ENCODE assay signal across 36 cellular contexts in genomic region chr5:165228184-165228583, GRCh38.
"Had no signal": no experiment of that assay in that cellular context is flagged by ENCODE, and none has a peak within 500 bp of the region (broad histone marks: within the 10 kb centered on the region; RNA-seq: fewer than 3 reads in every experiment).

No MANE protein-coding gene starts in this region.

- DNase-seq: activated B cell treated with CpG ODN at 0.5 μM for 24 hours; activated CD4-positive, alpha-beta memory T cell treated with anti-CD3 and anti-CD28 coated beads for 36 hours; activated CD4-positive, alpha-beta T cell treated with anti-CD3 and anti-CD28 coated beads for 4 hours; activated CD4-positive, alpha-beta T cell treated with anti-CD3 and anti-CD28 coated beads, Interleukin-2, amount 10 ng/mL, durations not matched to agents 24 days and 14 days; activated CD4-positive, alpha-beta T cell treated with anti-CD3 and anti-CD28 coated beads, Interleukin-2, amount 50 U/mL, for 1 hour; activated CD4-positive, alpha-beta T cell treated with anti-CD3 and anti-CD28 coated beads, Interleukin-2, amount 50 U/mL, for 4 hours; activated CD4-positive, CD25-positive, alpha-beta regulatory T cell treated with anti-CD3 and anti-CD28 coated beads, Interleukin-2, amount 50 U/mL, for 72 hours; activated CD8-positive, alpha-beta memory T cell treated with anti-CD3 and anti-CD28 coated beads, Interleukin-2, amount 50 U/mL, for 4 hours; activated CD8-positive, alpha-beta T cell treated with anti-CD3 and anti-CD28 coated beads for 36 hours; activated effector memory CD4-positive, alpha-beta T cell treated with anti-CD3 and anti-CD28 coated beads, Interleukin-2, amount 50 U/mL, for 16 hours; activated gamma-delta T cell treated with Interleukin-2 at 50 U/mL for 16 hours; activated naive CD4-positive, alpha-beta T cell; activated naive CD4-positive, alpha-beta T cell treated with anti-CD3 and anti-CD28 coated beads for 36 hours; activated naive CD4-positive, alpha-beta T cell treated with anti-CD3 and anti-CD28 coated beads, Interleukin-2, amount 50 U/mL, for 16 hours; activated naive CD8-positive, alpha-beta T cell treated with anti-CD3 and anti-CD28 coated beads for 36 hours; activated T-cell treated with anti-CD3 and anti-CD28 coated beads for 4 hours; activated T-cell treated with anti-CD3 and anti-CD28 coated beads, Interleukin-2, amount 50 U/mL, for 1 hour; activated T-cell treated with anti-CD3 and anti-CD28 coated beads, Interleukin-2, amount 50 U/mL, for 4 hours; activated T-cell treated with anti-CD3 and anti-CD28 coated beads, Interleukin-2, amount 50 U/mL, for 72 hours; adrenal gland; amniotic stem cell; aorta; brain microvascular endothelial cell; central memory CD4-positive, alpha-beta T cell; T-helper 2 cell; T-helper 9 cell had no signal

- H3K36me3 Mint-ChIP-seq: activated CD4-positive, alpha-beta memory T cell treated with anti-CD3 and anti-CD28 coated beads for 36 hours; activated naive CD4-positive, alpha-beta T cell treated with anti-CD3 and anti-CD28 coated beads, Interleukin-2, amount 50 U/mL, for 72 hours; activated naive CD8-positive, alpha-beta T cell treated with anti-CD3 and anti-CD28 coated beads for 36 hours had no signal

- ATAC-seq: activated CD8-positive, alpha-beta T cell treated with anti-CD3 and anti-CD28 coated beads for 36 hours; activated naive CD4-positive, alpha-beta T cell treated with anti-CD3 and anti-CD28 coated beads, Interleukin-2, amount 50 U/mL, for 72 hours; activated T-cell treated with anti-CD3 and anti-CD28 coated beads, Interleukin-2, amount 50 U/mL, for 4 hours; activated T-cell treated with anti-CD3 and anti-CD28 coated beads, Interleukin-2, amount 50 U/mL, for 72 hours; activated T-helper 17 cell treated with anti-CD3 and anti-CD28 coated beads, Interleukin-2, amount 50 U/mL, for 72 hours; body of pancreas had no signal

- H3K36me3 ChIP-seq: adrenal gland, brain microvascular endothelial cell, breast epithelium had no signal

- H3K4me3 ChIP-seq: adrenal gland, body of pancreas, breast epithelium had no signal

- H3K4me3 Mint-ChIP-seq: activated B cell treated with CpG ODN at 0.5 μM for 24 hours; activated CD4-positive, alpha-beta memory T cell treated with anti-CD3 and anti-CD28 coated beads for 36 hours; activated CD4-positive, alpha-beta T cell treated with anti-CD3 and anti-CD28 coated beads, Interleukin-2, amount 10 ng/mL, durations not matched to agents 24 days and 14 days; activated CD8-positive, alpha-beta T cell treated with anti-CD3 and anti-CD28 coated beads for 36 hours; activated naive CD4-positive, alpha-beta T cell treated with anti-CD3 and anti-CD28 coated beads for 36 hours; activated naive CD8-positive, alpha-beta T cell treated with anti-CD3 and anti-CD28 coated beads for 36 hours; activated T-cell treated with anti-CD3 and anti-CD28 coated beads, Interleukin-2, amount 50 U/mL, for 4 hours; activated T-cell treated with anti-CD3 and anti-CD28 coated beads, Interleukin-2, amount 50 U/mL, for 72 hours; activated T-helper 1 cell treated with anti-CD3 and anti-CD28 coated beads, Interleukin-12 subunit alpha, Interleukin-12 subunit beta, Interleukin-2, Interleukin-4 antibody, amounts not matched to agents 30 ng/mL and 10 ng/mL and 1 ng/mL, durations not matched to agents 14 hours and 24 hours and 36 hours; activated T-helper 17 cell treated with anti-CD3 and anti-CD28 coated beads, Interleukin-2, amount 50 U/mL, for 72 hours; T-helper 1 cell treated with Interleukin-12 subunit alpha and Interleukin-12 subunit beta and Interleukin-4 antibody, amounts not matched to agents 30 μg/mL and 1 μg/mL, for 36 hours; T-helper 2 cell treated with Interferon-gamma antibody and Interleukin-4, amounts not matched to agents 5 μg/mL and 100 μg/mL, for 36 hours had no signal

- H3K27ac Mint-ChIP-seq: activated B cell treated with CpG ODN at 0.5 μM for 24 hours; activated CD4-positive, alpha-beta memory T cell treated with anti-CD3 and anti-CD28 coated beads for 36 hours; activated CD4-positive, alpha-beta T cell treated with anti-CD3 and anti-CD28 coated beads, Interleukin-2, amount 10 ng/mL, durations not matched to agents 24 days and 14 days; activated CD8-positive, alpha-beta T cell treated with anti-CD3 and anti-CD28 coated beads for 36 hours; activated naive CD4-positive, alpha-beta T cell treated with anti-CD3 and anti-CD28 coated beads for 36 hours; activated naive CD4-positive, alpha-beta T cell treated with anti-CD3 and anti-CD28 coated beads, Interleukin-2, amount 50 U/mL, for 72 hours; activated naive CD8-positive, alpha-beta T cell treated with anti-CD3 and anti-CD28 coated beads for 36 hours; activated T-cell treated with anti-CD3 and anti-CD28 coated beads, Interleukin-2, amount 50 U/mL, for 72 hours; activated T-helper 1 cell treated with anti-CD3 and anti-CD28 coated beads, Interleukin-12 subunit alpha, Interleukin-12 subunit beta, Interleukin-2, Interleukin-4 antibody, amounts not matched to agents 30 ng/mL and 10 ng/mL and 1 ng/mL, durations not matched to agents 14 hours and 24 hours and 36 hours; activated T-helper 17 cell treated with anti-CD3 and anti-CD28 coated beads, Interleukin-2, amount 50 U/mL, for 72 hours; T-helper 1 cell treated with Interleukin-12 subunit alpha and Interleukin-12 subunit beta and Interleukin-4 antibody, amounts not matched to agents 30 μg/mL and 1 μg/mL, for 36 hours; T-helper 2 cell treated with Interferon-gamma antibody and Interleukin-4, amounts not matched to agents 5 μg/mL and 100 μg/mL, for 36 hours had no signal

- H3K9me3 ChIP-seq: adrenal gland, body of pancreas, breast epithelium had no signal

- H3K9me3 Mint-ChIP-seq: activated B cell treated with CpG ODN at 0.5 μM for 24 hours; activated CD4-positive, alpha-beta T cell treated with anti-CD3 and anti-CD28 coated beads, Interleukin-2, amount 10 ng/mL, durations not matched to agents 24 days and 14 days; activated CD8-positive, alpha-beta T cell treated with anti-CD3 and anti-CD28 coated beads for 36 hours; activated naive CD8-positive, alpha-beta T cell treated with anti-CD3 and anti-CD28 coated beads for 36 hours; activated T-helper 1 cell treated with anti-CD3 and anti-CD28 coated beads, Interleukin-12 subunit alpha, Interleukin-12 subunit beta, Interleukin-2, Interleukin-4 antibody, amounts not matched to agents 30 ng/mL and 10 ng/mL and 1 ng/mL, durations not matched to agents 14 hours and 24 hours and 36 hours; activated T-helper 17 cell treated with anti-CD3 and anti-CD28 coated beads, Interleukin-2, amount 50 U/mL, for 72 hours; T-helper 1 cell treated with Interleukin-12 subunit alpha and Interleukin-12 subunit beta and Interleukin-4 antibody, amounts not matched to agents 30 μg/mL and 1 μg/mL, for 36 hours had no signal

- H3K4me1 ChIP-seq: adrenal gland, body of pancreas, breast epithelium had no signal

- H3K4me1 Mint-ChIP-seq: activated B cell treated with CpG ODN at 0.5 μM for 24 hours; activated CD4-positive, alpha-beta T cell treated with anti-CD3 and anti-CD28 coated beads, Interleukin-2, amount 10 ng/mL, durations not matched to agents 24 days and 14 days; activated naive CD8-positive, alpha-beta T cell treated with anti-CD3 and anti-CD28 coated beads for 36 hours; activated T-helper 17 cell treated with anti-CD3 and anti-CD28 coated beads, Interleukin-2, amount 50 U/mL, for 72 hours had no signal

- H3K27ac ChIP-seq: adrenal gland, body of pancreas, brain microvascular endothelial cell, breast epithelium, VCaP had no signal

- H3K27me3 ChIP-seq: adrenal gland, body of pancreas, brain microvascular endothelial cell, breast epithelium had no signal

- FAIRE-seq: astrocyte, TTC549 had no signal

- H3K27me3 Mint-ChIP-seq: activated B cell treated with CpG ODN at 0.5 μM for 24 hours; activated CD4-positive, alpha-beta memory T cell treated with anti-CD3 and anti-CD28 coated beads for 36 hours; activated CD4-positive, alpha-beta T cell treated with anti-CD3 and anti-CD28 coated beads, Interleukin-2, amount 10 ng/mL, durations not matched to agents 24 days and 14 days; activated CD8-positive, alpha-beta T cell treated with anti-CD3 and anti-CD28 coated beads for 36 hours; activated naive CD8-positive, alpha-beta T cell treated with anti-CD3 and anti-CD28 coated beads for 36 hours; activated T-helper 17 cell treated with anti-CD3 and anti-CD28 coated beads, Interleukin-2, amount 50 U/mL, for 72 hours had no signal
